ENCODE assay signal across 19 cellular contexts in the genomic region with DNA sequence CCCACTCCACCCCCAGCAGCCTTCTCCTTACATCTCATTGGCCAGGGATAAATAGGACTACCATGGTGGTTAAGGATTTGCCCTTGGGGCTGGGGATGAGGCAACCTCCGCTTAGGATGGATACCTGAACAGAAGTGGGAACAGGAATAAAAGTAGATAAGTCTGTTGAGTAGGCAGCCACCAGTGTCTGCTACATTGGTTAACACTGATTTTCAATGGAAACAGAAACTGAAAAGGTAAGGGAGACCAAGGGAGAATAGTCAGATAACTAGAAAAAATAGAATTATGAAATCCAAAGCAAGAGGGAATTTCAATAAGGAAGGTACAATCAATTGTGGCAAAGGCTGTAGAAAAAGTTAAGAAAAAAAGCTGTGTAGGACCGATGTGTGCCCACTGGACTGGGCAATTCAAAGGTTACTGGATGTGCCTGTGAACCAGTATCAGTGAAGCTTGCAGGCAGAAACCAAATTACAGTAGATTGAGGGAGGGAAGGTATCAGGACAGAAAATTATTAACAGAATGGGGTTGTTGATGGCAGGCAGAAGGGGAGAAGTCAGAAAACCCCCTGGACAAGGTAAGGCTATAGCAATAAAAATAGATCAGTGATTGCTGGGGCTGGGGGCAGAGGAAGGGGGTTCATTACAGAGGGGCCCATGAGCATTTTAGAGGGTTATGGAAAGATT. TPM values are rescaled to one million over a fixed set of nuclear protein-coding genes. Genes with fewer than 3 reads are reported as not detected.
A peak's percentile ranks its signal among the peaks of the same experiment; 100 is the strongest.
DNase-seq lines count a peak whose midpoint lies in the region; ATAC-seq and TF ChIP-seq lines count a peak whose summit lies in the region.
"Had no signal": no experiment of that assay in that cellular context is flagged by ENCODE, and none has a peak within 500 bp of the region (broad histone marks: within the 10 kb centered on the region; RNA-seq: fewer than 3 reads in every experiment).

No MANE protein-coding gene starts in this region.

- no peaks in the 10 kb centered on the region for H3K27me3 ChIP-seq in tibial artery
- H3K27me3 ChIP-seq in left lung: no peaks in the 10 kb centered on the region
- H3K27me3 ChIP-seq: esophagus muscularis mucosa, MG63, thyroid gland had no signal

- DNase-seq in NCI-H2107 (lab: John Stamatoyannopoulos, UW): no peak
- no peak for DNase-seq in chondrocyte (ENCODE audit: low spot score)
- DNase-seq in tibial artery: no peak
- DNase-seq in left lung: no peak
- DNase-seq: activated T-cell treated with anti-CD3 and anti-CD28 coated beads, Interleukin-2, amount 50 U/mL, for 48 hours; amygdala; COR-L47; mesendoderm; MG63; NCI-H2171; PC-9; T-cell; thyroid gland had no signal

- no peaks in the 10 kb centered on the region for H3K36me3 ChIP-seq in tibial artery
- no peaks in the 10 kb centered on the region for H3K36me3 ChIP-seq in left lung
- H3K36me3 ChIP-seq: esophagus muscularis mucosa, MG63, thyroid gland had no signal

- H3K36me3 Mint-ChIP-seq in chondrocyte (ENCODE audit: low read depth): no peaks in the 10 kb centered on the region
- H3K36me3 Mint-ChIP-seq: T-cell had no signal

- H3K9me3 ChIP-seq in tibial artery: no peaks in the 10 kb centered on the region
- peaks cover 0 to 5% of the 10 kb centered on the region in 2 donors for H3K9me3 ChIP-seq in left lung
- H3K9me3 ChIP-seq: esophagus muscularis mucosa, MG63, thyroid gland had no signal

- intact Hi-C loops in tibial artery (cut with DNase I; ENCODE audit: low total_unique reads): no loop called here
- intact Hi-C loops in left lung (cut with DNase I): no loop called here

- no peak overlapping the region for H3K4me3 Mint-ChIP-seq in chondrocyte (ENCODE audit: unreplicated experiment)
- H3K4me3 Mint-ChIP-seq: T-cell had no signal

- no peak overlapping the region for H3K4me3 ChIP-seq in tibial artery
- no peak overlapping the region for H3K4me3 ChIP-seq in left lung
- H3K4me3 ChIP-seq: coronary artery, esophagus muscularis mucosa, MG63, PC-9, thyroid gland had no signal

- ATAC-seq in GM18505 (IDR thresholded peaks at IDR 0.05; ENCODE audit: unreplicated experiment) (peak; percentile 91), GM19468 (IDR thresholded peaks at IDR 0.05; ENCODE audit: extremely low read depth, unreplicated experiment) (peak; percentile 38), HG02870 (IDR thresholded peaks at IDR 0.05; ENCODE audit: unreplicated experiment) (peak; percentile 46), HG03457 (IDR thresholded peaks at IDR 0.05; ENCODE audit: unreplicated experiment) (peak; percentile 94), left lung (no peak)
- ATAC-seq: T-cell had no signal

- TF ChIP-seq POLR2A in GM18505 (IDR thresholded peaks at IDR 0.05; ENCODE audit: borderline replicate concordance, extremely low read depth, insufficient read depth, insufficient read length): no peak

- H3K27ac Mint-ChIP-seq in chondrocyte (ENCODE audit: unreplicated experiment): no peak overlapping the region
- H3K27ac Mint-ChIP-seq: T-cell had no signal

- no peaks in the 10 kb centered on the region for H3K27me3 Mint-ChIP-seq in chondrocyte (ENCODE audit: low read depth)

- H3K4me1 Mint-ChIP-seq in chondrocyte (ENCODE audit: low read depth): no peaks in the 10 kb centered on the region
- H3K4me1 Mint-ChIP-seq: T-cell had no signal

- no peak overlapping the region for H3K27ac ChIP-seq in tibial artery
- no peak overlapping the region for H3K27ac ChIP-seq in left lung
- H3K27ac ChIP-seq: coronary artery, esophagus muscularis mucosa, PC-9, thyroid gland had no signal

- H3K9me3 Mint-ChIP-seq in chondrocyte (ENCODE audit: low read depth): peaks cover 4% of the 10 kb centered on the region

- no peak for TF ChIP-seq CTCF in chondrocyte (IDR thresholded peaks at IDR 0.05)
- no peak for TF ChIP-seq CTCF in tibial artery (IDR thresholded peaks at IDR 0.05)
- no peak for TF ChIP-seq CTCF in left lung (IDR thresholded peaks at IDR 0.05)

- H3K4me1 ChIP-seq in tibial artery: no peaks in the 10 kb centered on the region
- H3K4me1 ChIP-seq in left lung: no peaks in the 10 kb centered on the region
- H3K4me1 ChIP-seq: esophagus muscularis mucosa, thyroid gland had no signal

RNA-seq across cellular contexts. Expression of a gene that starts 48.7 kb away (rescaled TPM):
- total RNA-seq in chondrocyte (37.3 to 45.4 TPM (median 39.3 TPM) in 3 replicates), left lung (10 to 100 TPM; 45.8 to 48.5 TPM)
